Comparison of ENCODE assay signal across 8 cellular contexts in genomic region chr1:201480231-201481003, GRCh38. TPM values are rescaled to one million over a fixed set of nuclear protein-coding genes. Genes with fewer than 3 reads are reported as not detected.
DNase-seq lines count a peak whose midpoint lies in the region; FAIRE-seq and TF ChIP-seq lines count a peak whose summit lies in the region.

No MANE protein-coding gene starts in this region.

- H3K9me3 Mint-ChIP-seq in T-helper 2 cell treated with Interferon-gamma antibody and Interleukin-4, amounts not matched to agents 5 μg/mL and 100 μg/mL, for 36 hours: no peaks in the 10 kb centered on the region
- peaks cover 0 to 6% (median 2%) of the 10 kb centered on the region in 5 experiments for H3K9me3 Mint-ChIP-seq in brain
- no peaks in the 10 kb centered on the region for H3K9me3 Mint-ChIP-seq in immature natural killer cell

- POLR2A ChIA-PET in HEK293 (lab: Yijun Ruan, JAX): interaction anchor here (1.2 to 4.4 kb wide), 7 partner anchors 11 to 45 kb away, joined by 3 to 42 read pairs (median 6); partner anchors contain the start of gene PHLDA3

- H3K36me3 ChIP-seq in HEK293 (ENCODE audit: control insufficient read depth in 2 of 2, insufficient read depth in 1 of 2, low read length in 2 of 2): no peaks in the 10 kb centered on the region

- H3K4me3 ChIP-seq in HEK293 (ENCODE audit: low read depth, low read length): peak overlapping the region; percentile 29

- no peak for FAIRE-seq in urothelium cell line (lab: Jason Lieb, UNC)

- peaks cover 24% of the 10 kb centered on the region for H3K27me3 Mint-ChIP-seq in T-helper 2 cell treated with Interferon-gamma antibody and Interleukin-4, amounts not matched to agents 5 μg/mL and 100 μg/mL, for 36 hours (ENCODE audit: low read depth)
- H3K27me3 Mint-ChIP-seq in brain: peaks cover 62% of the 10 kb centered on the region
- peaks cover 12 to 15% (median 12%) of the 10 kb centered on the region in 3 donors for H3K27me3 Mint-ChIP-seq in immature natural killer cell (ENCODE audit: low read depth in 3 of 3)

- no peaks in the 10 kb centered on the region for H3K9me3 ChIP-seq in HEK293 (ENCODE audit: control insufficient read depth, insufficient read depth, low read depth, low read length)

- TF ChIP-seq CTCF in HEK293 (tag by site-specific recombination; IDR thresholded peaks at IDR 0.05): no peak
- no peak for TF ChIP-seq CTCF in brain (conservative IDR thresholded peaks at IDR 0.05)

- DNase-seq in GF-D8 (lab: John Stamatoyannopoulos, UW) (peak; percentile 25), NCI-H1105 (lab: John Stamatoyannopoulos, UW) (peak; percentile 76), immature natural killer cell (peak in 2 of 3 donors; percentile 11 to 24), urothelium cell line (ENCODE audit: low spot score) (no peak)
- peak; percentile 72 for DNase-seq in T-helper 2 cell treated with Interferon-gamma antibody and Interleukin-4, amounts not matched to agents 5 μg/mL and 100 μg/mL, for 36 hours (ENCODE audit: low spot score)
- DNase-seq in stimulated activated CD4-positive, alpha-beta T cell treated with anti-CD3 and anti-CD28 coated beads, Interleukin-15, amount 100 ng/mL, for 1 hour (ENCODE audit: low read depth in 1 of 2, low spot score in 1 of 2): peak; percentile 22 to 44

- no peak overlapping the region for H3K27ac ChIP-seq in HEK293 (ENCODE audit: extremely low read depth, low read depth, low read length)

- CTCF ChIA-PET in HEK293 (lab: Yijun Ruan, JAX): interaction anchor here (0.6 to 14.9 kb wide), 23 partner anchors 8 to 402 kb away, joined by 3 to 471 read pairs (median 6); no protein-coding TSS in a partner anchor

- H3K36me3 Mint-ChIP-seq in T-helper 2 cell treated with Interferon-gamma antibody and Interleukin-4, amounts not matched to agents 5 μg/mL and 100 μg/mL, for 36 hours (ENCODE audit: low read depth): peaks cover 11% of the 10 kb centered on the region
- H3K36me3 Mint-ChIP-seq in brain (no peaks in the 10 kb centered on the region), immature natural killer cell (peaks cover 0 to 6% (median 5%) of the 10 kb centered on the region in 3 donors)

- H3K27ac Mint-ChIP-seq in T-helper 2 cell treated with Interferon-gamma antibody and Interleukin-4, amounts not matched to agents 5 μg/mL and 100 μg/mL, for 36 hours: peak overlapping the region; percentile 65
- H3K27ac Mint-ChIP-seq in brain (peak overlapping the region in 3 of 5 experiments; percentile 19 to 78 (median 42)), immature natural killer cell (no peak overlapping the region)

- peaks cover 24% of the 10 kb centered on the region for H3K4me1 Mint-ChIP-seq in T-helper 2 cell treated with Interferon-gamma antibody and Interleukin-4, amounts not matched to agents 5 μg/mL and 100 μg/mL, for 36 hours (ENCODE audit: low read depth)
- H3K4me1 Mint-ChIP-seq in brain (peaks cover 19% of the 10 kb centered on the region), immature natural killer cell (peaks cover 18 to 39% of the 10 kb centered on the region in 2 donors)

- no peaks in the 10 kb centered on the region for H3K4me1 ChIP-seq in HEK293 (ENCODE audit: control insufficient read depth, insufficient read depth, low read length)

- H3K4me3 Mint-ChIP-seq in T-helper 2 cell treated with Interferon-gamma antibody and Interleukin-4, amounts not matched to agents 5 μg/mL and 100 μg/mL, for 36 hours: peak overlapping the region; percentile 77
- H3K4me3 Mint-ChIP-seq in brain (peak overlapping the region; percentile 54 to 78 (median 71)), immature natural killer cell (peak overlapping the region; percentile 50 to 63 (median 53))

TF ChIP-seq in HEK293, 187 proteins besides CTCF, POLR2A, EP300 and RAD21 (continues in another document):
- no peak for TF ChIP-seq ZSCAN18 (tag by site-specific recombination; IDR thresholded peaks at IDR 0.05)
- peak; percentile 96 for TF ChIP-seq ZNF449 (tag by site-specific recombination; IDR thresholded peaks at IDR 0.05)
- TF ChIP-seq SP3 (tag by site-specific recombination; IDR thresholded peaks at IDR 0.05): peak; percentile 88
- TF ChIP-seq ZNF280C (tag by site-specific recombination; IDR thresholded peaks at IDR 0.05): no peak
- no peak for TF ChIP-seq ZNF184 (tag by site-specific recombination; IDR thresholded peaks at IDR 0.05)
- no peak for TF ChIP-seq ZNF558 (tag by site-specific recombination; IDR thresholded peaks at IDR 0.05)
- TF ChIP-seq ZNF530 (tag by site-specific recombination; IDR thresholded peaks at IDR 0.05; ENCODE audit: low read depth): no peak
- no peak for TF ChIP-seq HIC1 (tag by site-specific recombination; IDR thresholded peaks at IDR 0.05)
- TF ChIP-seq ZNF488 (tag by site-specific recombination; IDR thresholded peaks at IDR 0.05): no peak

RNA-seq across cellular contexts. Expression of gene PHLDA3, which starts 11.4 kb away (rescaled TPM):
- polyA plus RNA-seq in brain (ENCODE audit: insufficient read depth, low read depth, low replicate concordance): 29.9 TPM
- polyA plus RNA-seq in immature natural killer cell: 10 to 100 TPM in 1 of 3 donors, under 1 TPM in 1, not detected in 1; 0.62 to 10.8 TPM

RNA-seq across cellular contexts. Expression of gene CSRP1, which starts 26.5 kb away (rescaled TPM):
- 599 TPM for polyA plus RNA-seq in brain (ENCODE audit: insufficient read depth, low read depth, low replicate concordance)
- polyA plus RNA-seq in immature natural killer cell: 10 to 100 TPM; 58.0 to 72.9 (median 61.8) TPM

RNA-seq across cellular contexts. Expression of gene NAV1, which starts 58.5 kb away (rescaled TPM):
- polyA plus RNA-seq in brain (ENCODE audit: insufficient read depth, low read depth, low replicate concordance) (55.4 TPM), immature natural killer cell (under 1 TPM in 2 of 3 donors, not detected in 1; 0.23 to 0.56 TPM)

RNA-seq across cellular contexts. Expression of gene TNNI1, which starts 58.9 kb away (rescaled TPM):
- polyA plus RNA-seq in brain (ENCODE audit: insufficient read depth, low read depth, low replicate concordance): not detected
- not detected for polyA plus RNA-seq in immature natural killer cell

Comparison
In these comparisons a context has a peak if more than half of its experiments do, and no peak if none do; other contexts are left out.
1. H3K27ac Mint-ChIP-seq: peak in T-helper 2 cell treated with Interferon-gamma antibody and Interleukin-4, amounts not matched to agents 5 μg/mL and 100 μg/mL, for 36 hours (single experiment) and brain (3 of 5); none in immature natural killer cell (0 of 6).
2. RNA of gene NAV1, which starts 58.5 kb away (polyA plus RNA-seq): 55.4 TPM in brain (single experiment); 0.23 to 0.56 TPM in immature natural killer cell; every median in the first group is over 10 times any median in the second.
3. Peak in every context shown above with its lines, with median percentiles within 50 percentile points of each other: H3K4me3 Mint-ChIP-seq.